Comparison of ENCODE assay signal across 1 cellular context in the genomic region with DNA sequence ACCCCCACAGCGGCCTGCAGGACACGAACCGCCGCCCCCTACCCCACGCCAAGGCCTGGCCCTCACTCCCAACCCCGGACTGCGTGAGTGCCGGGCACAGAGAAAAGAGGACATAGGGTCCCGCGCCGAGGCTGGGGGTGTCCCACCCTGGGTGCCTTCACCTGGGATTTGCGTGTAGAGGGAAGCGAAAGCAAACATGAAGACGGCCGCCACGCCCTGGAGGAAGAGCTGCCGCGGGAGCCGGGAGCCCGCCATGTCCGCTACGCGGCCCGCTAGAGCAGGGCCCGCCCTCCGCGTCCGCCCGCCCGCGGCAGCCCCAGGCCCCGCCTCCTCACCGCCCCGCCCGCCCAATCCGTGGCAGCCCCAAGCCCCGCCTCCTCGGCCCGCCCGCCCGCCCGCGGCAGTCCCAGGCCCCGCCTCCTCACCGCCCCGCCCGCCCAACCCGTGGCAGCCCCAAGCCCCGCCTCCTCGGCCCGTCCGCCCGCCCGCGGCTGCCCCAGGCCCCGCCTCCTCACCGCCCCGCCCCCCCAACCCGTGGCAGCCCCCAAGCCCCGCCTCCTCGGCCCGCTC.
TF ChIP-seq lines count a peak whose summit lies in the region.

A gene with protein sequence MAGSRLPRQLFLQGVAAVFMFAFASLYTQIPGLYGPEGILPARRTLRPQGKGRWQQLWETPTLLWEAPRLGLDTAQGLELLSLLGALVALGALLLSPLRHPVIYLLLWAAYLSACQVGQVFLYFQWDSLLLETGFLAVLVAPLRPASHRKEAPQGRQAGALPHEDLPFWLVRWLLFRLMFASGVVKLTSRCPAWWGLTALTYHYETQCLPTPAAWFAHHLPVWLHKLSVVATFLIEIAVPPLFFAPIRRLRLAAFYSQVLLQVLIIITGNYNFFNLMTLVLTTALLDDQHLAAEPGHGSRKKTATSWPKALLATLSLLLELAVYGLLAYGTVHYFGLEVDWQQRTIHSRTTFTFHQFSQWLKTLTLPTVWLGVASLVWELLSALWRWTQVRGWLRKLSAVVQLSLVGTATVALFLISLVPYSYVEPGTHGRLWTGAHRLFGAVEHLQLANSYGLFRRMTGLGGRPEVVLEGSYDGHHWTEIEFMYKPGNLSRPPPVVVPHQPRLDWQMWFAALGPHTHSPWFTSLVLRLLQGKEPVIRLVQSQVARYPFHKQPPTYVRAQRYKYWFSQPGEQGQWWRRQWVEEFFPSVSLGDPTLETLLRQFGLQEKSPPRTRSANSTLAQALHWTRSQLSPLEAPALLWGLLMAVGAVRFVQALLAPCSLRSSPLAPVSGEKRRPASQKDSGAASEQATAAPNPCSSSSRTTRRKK (minus strand): TSS at position 282 of the 570 bp plus-strand sequence. CDS start 27 bp downstream, at position 255.

TF ChIP-seq in IMR-90, 13 proteins besides CTCF, POLR2A, EP300 and RAD21 (continued from another document):
- TF ChIP-seq, protein P1, sequence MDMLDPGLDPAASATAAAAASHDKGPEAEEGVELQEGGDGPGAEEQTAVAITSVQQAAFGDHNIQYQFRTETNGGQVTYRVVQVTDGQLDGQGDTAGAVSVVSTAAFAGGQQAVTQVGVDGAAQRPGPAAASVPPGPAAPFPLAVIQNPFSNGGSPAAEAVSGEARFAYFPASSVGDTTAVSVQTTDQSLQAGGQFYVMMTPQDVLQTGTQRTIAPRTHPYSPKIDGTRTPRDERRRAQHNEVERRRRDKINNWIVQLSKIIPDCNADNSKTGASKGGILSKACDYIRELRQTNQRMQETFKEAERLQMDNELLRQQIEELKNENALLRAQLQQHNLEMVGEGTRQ (IDR thresholded peaks at IDR 0.05; ENCODE audit: low read depth, low read length) = no peak
- TF ChIP-seq, protein P2, sequence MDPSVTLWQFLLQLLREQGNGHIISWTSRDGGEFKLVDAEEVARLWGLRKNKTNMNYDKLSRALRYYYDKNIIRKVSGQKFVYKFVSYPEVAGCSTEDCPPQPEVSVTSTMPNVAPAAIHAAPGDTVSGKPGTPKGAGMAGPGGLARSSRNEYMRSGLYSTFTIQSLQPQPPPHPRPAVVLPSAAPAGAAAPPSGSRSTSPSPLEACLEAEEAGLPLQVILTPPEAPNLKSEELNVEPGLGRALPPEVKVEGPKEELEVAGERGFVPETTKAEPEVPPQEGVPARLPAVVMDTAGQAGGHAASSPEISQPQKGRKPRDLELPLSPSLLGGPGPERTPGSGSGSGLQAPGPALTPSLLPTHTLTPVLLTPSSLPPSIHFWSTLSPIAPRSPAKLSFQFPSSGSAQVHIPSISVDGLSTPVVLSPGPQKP (IDR thresholded peaks at IDR 0.05; ENCODE audit: borderline replicate concordance, low read depth, low read length) = no peak
- TF ChIP-seq MAZ (IDR thresholded peaks at IDR 0.05; ENCODE audit: borderline replicate concordance, low read depth, low read length) = peak; percentile 31; the same call in 1 of the 2 replicates
- peak; percentile 72; the same call in 1 of the 2 replicates for TF ChIP-seq MXI1 (IDR thresholded peaks at IDR 0.05; ENCODE audit: borderline replicate concordance, low read depth, low read length)
TF ChIP-seq in IMR-90: peak in this region for 2.
